Comparison of ENCODE assay signal across 9 cellular contexts in the genomic region with DNA sequence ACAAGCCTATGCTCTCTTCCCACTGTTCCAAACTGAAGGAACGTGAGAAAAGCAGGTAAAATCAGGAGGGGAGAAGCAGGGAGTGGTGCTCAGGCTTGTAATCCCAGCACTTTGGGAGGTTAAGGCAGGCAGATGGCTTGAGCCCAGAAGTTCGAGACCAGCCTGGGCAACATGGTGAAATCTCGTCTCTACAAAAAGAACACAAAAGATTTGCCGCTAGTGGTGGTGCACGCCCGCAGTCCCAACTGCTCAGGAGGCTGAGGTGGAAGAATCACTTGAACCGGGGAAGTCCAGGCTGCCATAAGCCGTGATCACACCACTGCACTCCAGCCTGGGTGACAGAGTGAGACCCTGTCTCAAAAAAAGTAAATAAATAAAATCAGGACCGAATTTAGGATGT. TPM values are rescaled to one million over a fixed set of nuclear protein-coding genes. Genes with fewer than 3 reads are reported as not detected.
DNase-seq lines count a peak whose midpoint lies in the region; ATAC-seq and TF ChIP-seq lines count a peak whose summit lies in the region.
"Had no signal": no experiment of that assay in that cellular context is flagged by ENCODE, and none has a peak within 500 bp of the region (broad histone marks: within the 10 kb centered on the region; RNA-seq: fewer than 3 reads in every experiment).

No MANE protein-coding gene starts in this region.

- H3K27me3 Mint-ChIP-seq in T-cell = no peaks in the 10 kb centered on the region

- H3K9ac ChIP-seq in HCT116 (ENCODE audit: low read length) = peak overlapping the region; percentile 95

- no peak overlapping the region for H2AFZ ChIP-seq in HCT116 (ENCODE audit: low read depth, low read length, poor library complexity, severe bottlenecking)

- no TSS peak for BruUV-seq in HCT116 (replicated peaks; lab: Mats Ljungman, UMichigan)

- H3K9me3 ChIP-seq in HCT116 (ENCODE audit: control insufficient read depth in 1 of 2, insufficient read depth in 1 of 2, low read depth in 1 of 2, low read length in 2 of 2) (no peaks in the 10 kb centered on the region; a peak in 1 of 4 replicates), esophagus muscularis mucosa (no peaks in the 10 kb centered on the region)

- peak overlapping the region; percentile 93 to 94 for H3K27ac Mint-ChIP-seq in T-cell

- peaks cover 46 to 64% (median 61%) of the 10 kb centered on the region in 3 donors for H3K4me1 Mint-ChIP-seq in T-cell

- H3K36me3 Mint-ChIP-seq in T-cell = peaks cover 16% of the 10 kb centered on the region

- H3K9me2 ChIP-seq in HCT116 (ENCODE audit: insufficient read depth) = no peaks in the 10 kb centered on the region

- peaks cover 15% of the 10 kb centered on the region for H3K79me2 ChIP-seq in HCT116 (ENCODE audit: insufficient read depth, low read length)

- DNase-seq in HCT116 (ENCODE audit: low read depth, low spot score) (no peak), T-cell (no peak), esophagus muscularis mucosa (ENCODE audit: extremely low spot score) (no peak), mesenteric fat pad (ENCODE audit: low spot score) (no peak), putamen (ENCODE audit: low spot score) (no peak)
- DNase-seq: NCI-H526 treated with DMSO at 0.1 percent for 48 hours had no signal

- CTCF ChIA-PET in HCT116 (lab: Charles Lee) (interaction anchor here (0.6 kb wide), 1 partner anchor 22 kb away, joined by 3 read pairs; no protein-coding TSS in a partner anchor), T-cell (lab: Charles Lee) (interaction anchor here (0.6 to 1.6 kb wide), 5 partner anchors 20 to 415 kb away, joined by 3 to 5 read pairs (median 4); no protein-coding TSS in a partner anchor)

- RAD21 ChIA-PET in HCT116 (lab: Charles Lee; ENCODE audit: low non-redundant PET in 1 of 2, low total read pairs in 2 of 2, uncharacterized antibody in 2 of 2, unreplicated experiment in 2 of 2) = no interaction called here

- intact Hi-C loops in HCT116 (cut with micrococcal nuclease) = no loop called here
- intact Hi-C loops in esophagus muscularis mucosa (cut with DNase I) = no loop called here

- peaks cover 3 to 9% of the 10 kb centered on the region in 2 experiments; a peak in 3 of 4 replicates for H3K36me3 ChIP-seq in HCT116 (ENCODE audit: control insufficient read depth in 1 of 2, insufficient read depth in 2 of 2, low read length in 2 of 2)
- H3K36me3 ChIP-seq in esophagus muscularis mucosa = peaks cover 0 to 8% (median 2%) of the 10 kb centered on the region in 4 donors

- H3K4me1 ChIP-seq in HCT116 (ENCODE audit: control insufficient read depth in 1 of 2, insufficient read depth in 2 of 2, low read length in 2 of 2) (peaks cover 16 to 33% of the 10 kb centered on the region in 2 experiments), esophagus muscularis mucosa (peaks cover 11 to 25% (median 21%) of the 10 kb centered on the region in 4 donors)

- peak overlapping the region; percentile 93 for H3K4me2 ChIP-seq in HCT116 (ENCODE audit: low read length)

- peaks cover 3 to 6% (median 4%) of the 10 kb centered on the region in 3 donors for H3K9me3 Mint-ChIP-seq in T-cell

- POLR2A ChIA-PET in HCT116 (lab: Charles Lee) (interaction anchor here (1.2 to 5.8 kb wide), 5 partner anchors 10 to 42 kb away, joined by 3 to 163 read pairs (median 7); no protein-coding TSS in a partner anchor), T-cell (lab: Charles Lee) (interaction anchor here (0.6 to 2.2 kb wide), 6 partner anchors 24 to 370 kb away, joined by 3 to 6 read pairs (median 3); no protein-coding TSS in a partner anchor)

- H3K4me3 Mint-ChIP-seq in T-cell = peak overlapping the region; percentile 91 to 96 (median 94)

- no peak for TF ChIP-seq RAD21 in HCT116 (IDR thresholded peaks at IDR 0.05; ENCODE audit: low read depth)

- ATAC-seq in HCT116 (no peak), T-cell (replicated peaks in 1 of 4) (no peak), GM19452 (IDR thresholded peaks at IDR 0.05; ENCODE audit: unreplicated experiment) (no peak)
- ATAC-seq: GM12878 had no signal

- WGBS in esophagus muscularis mucosa = 84% methylated on average over 9 of the region's 9 CpGs

- H3K4me3 ChIP-seq in HCT116 (replicated peaks in 1 of 2; ENCODE audit: low read depth in 1 of 2, low read length in 2 of 2) = peak overlapping the region in 1 of 2 experiments; percentile 94; a peak in 2 of 4 replicates
- H3K4me3 ChIP-seq in esophagus muscularis mucosa = peak overlapping the region; percentile 73 to 97 (median 92)
- no peak overlapping the region for H3K4me3 ChIP-seq in skin epidermis
- H3K4me3 ChIP-seq: GM12878 had no signal

- H3K27me3 ChIP-seq in HCT116 (ENCODE audit: insufficient read depth, low read length) = no peaks in the 10 kb centered on the region
- H3K27me3 ChIP-seq in esophagus muscularis mucosa = no peaks in the 10 kb centered on the region

- no peak for TF ChIP-seq EP300 in esophagus muscularis mucosa (IDR thresholded peaks at IDR 0.05)

- TF ChIP-seq CTCF in HCT116 (IDR thresholded peaks at IDR 0.05 in 2 of 3, conservative IDR thresholded peaks at IDR 0.05 in 1 of 3; ENCODE audit: borderline replicate concordance in 1 of 3, insufficient read depth in 1 of 3, low read depth in 2 of 3, low read length in 2 of 3) (no peak), esophagus muscularis mucosa (IDR thresholded peaks at IDR 0.05) (no peak)

- H3K27ac ChIP-seq in HCT116 (ENCODE audit: low read depth, low read length) (no peak overlapping the region), esophagus muscularis mucosa (replicated peaks in 1 of 4) (peak overlapping the region; percentile 88 to 96 (median 94)), skin epidermis (peak overlapping the region in 14 of 21 experiments; percentile 86 to 100 (median 98))

- TF ChIP-seq POLR2A in HCT116 (IDR thresholded peaks at IDR 0.05; ENCODE audit: borderline replicate concordance, extremely low read depth, insufficient read depth, insufficient read length) = no peak
- TF ChIP-seq POLR2A in esophagus muscularis mucosa (IDR thresholded peaks at IDR 0.05; ENCODE audit: low read depth) = no peak

- no peaks in the 10 kb centered on the region for H4K20me1 ChIP-seq in HCT116 (ENCODE audit: insufficient read depth)

TF ChIP-seq in HCT116, 20 proteins besides CTCF, POLR2A, EP300 and RAD21 (continues in another document):
- TF ChIP-seq TCF7L2 (IDR thresholded peaks at IDR 0.05; ENCODE audit: borderline replicate concordance, extremely low read depth, insufficient read depth, insufficient read length) = no peak
- no peak for TF ChIP-seq CBX3 (IDR thresholded peaks at IDR 0.05; ENCODE audit: low read depth)
- TF ChIP-seq, protein P1, sequence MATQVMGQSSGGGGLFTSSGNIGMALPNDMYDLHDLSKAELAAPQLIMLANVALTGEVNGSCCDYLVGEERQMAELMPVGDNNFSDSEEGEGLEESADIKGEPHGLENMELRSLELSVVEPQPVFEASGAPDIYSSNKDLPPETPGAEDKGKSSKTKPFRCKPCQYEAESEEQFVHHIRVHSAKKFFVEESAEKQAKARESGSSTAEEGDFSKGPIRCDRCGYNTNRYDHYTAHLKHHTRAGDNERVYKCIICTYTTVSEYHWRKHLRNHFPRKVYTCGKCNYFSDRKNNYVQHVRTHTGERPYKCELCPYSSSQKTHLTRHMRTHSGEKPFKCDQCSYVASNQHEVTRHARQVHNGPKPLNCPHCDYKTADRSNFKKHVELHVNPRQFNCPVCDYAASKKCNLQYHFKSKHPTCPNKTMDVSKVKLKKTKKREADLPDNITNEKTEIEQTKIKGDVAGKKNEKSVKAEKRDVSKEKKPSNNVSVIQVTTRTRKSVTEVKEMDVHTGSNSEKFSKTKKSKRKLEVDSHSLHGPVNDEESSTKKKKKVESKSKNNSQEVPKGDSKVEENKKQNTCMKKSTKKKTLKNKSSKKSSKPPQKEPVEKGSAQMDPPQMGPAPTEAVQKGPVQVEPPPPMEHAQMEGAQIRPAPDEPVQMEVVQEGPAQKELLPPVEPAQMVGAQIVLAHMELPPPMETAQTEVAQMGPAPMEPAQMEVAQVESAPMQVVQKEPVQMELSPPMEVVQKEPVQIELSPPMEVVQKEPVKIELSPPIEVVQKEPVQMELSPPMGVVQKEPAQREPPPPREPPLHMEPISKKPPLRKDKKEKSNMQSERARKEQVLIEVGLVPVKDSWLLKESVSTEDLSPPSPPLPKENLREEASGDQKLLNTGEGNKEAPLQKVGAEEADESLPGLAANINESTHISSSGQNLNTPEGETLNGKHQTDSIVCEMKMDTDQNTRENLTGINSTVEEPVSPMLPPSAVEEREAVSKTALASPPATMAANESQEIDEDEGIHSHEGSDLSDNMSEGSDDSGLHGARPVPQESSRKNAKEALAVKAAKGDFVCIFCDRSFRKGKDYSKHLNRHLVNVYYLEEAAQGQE (IDR thresholded peaks at IDR 0.05; ENCODE audit: low read depth) = no peak
- no peak for TF ChIP-seq SIN3A (IDR thresholded peaks at IDR 0.05; ENCODE audit: low read depth)
- TF ChIP-seq ELF1 (IDR thresholded peaks at IDR 0.05; ENCODE audit: borderline replicate concordance, low read depth) = no peak
- TF ChIP-seq YY1 (IDR thresholded peaks at IDR 0.05; ENCODE audit: extremely low read depth, insufficient replicate concordance, low read depth, low read length) = no peak
- TF ChIP-seq SRF (IDR thresholded peaks at IDR 0.05; ENCODE audit: low read depth) = no peak
- TF ChIP-seq, protein P2, sequence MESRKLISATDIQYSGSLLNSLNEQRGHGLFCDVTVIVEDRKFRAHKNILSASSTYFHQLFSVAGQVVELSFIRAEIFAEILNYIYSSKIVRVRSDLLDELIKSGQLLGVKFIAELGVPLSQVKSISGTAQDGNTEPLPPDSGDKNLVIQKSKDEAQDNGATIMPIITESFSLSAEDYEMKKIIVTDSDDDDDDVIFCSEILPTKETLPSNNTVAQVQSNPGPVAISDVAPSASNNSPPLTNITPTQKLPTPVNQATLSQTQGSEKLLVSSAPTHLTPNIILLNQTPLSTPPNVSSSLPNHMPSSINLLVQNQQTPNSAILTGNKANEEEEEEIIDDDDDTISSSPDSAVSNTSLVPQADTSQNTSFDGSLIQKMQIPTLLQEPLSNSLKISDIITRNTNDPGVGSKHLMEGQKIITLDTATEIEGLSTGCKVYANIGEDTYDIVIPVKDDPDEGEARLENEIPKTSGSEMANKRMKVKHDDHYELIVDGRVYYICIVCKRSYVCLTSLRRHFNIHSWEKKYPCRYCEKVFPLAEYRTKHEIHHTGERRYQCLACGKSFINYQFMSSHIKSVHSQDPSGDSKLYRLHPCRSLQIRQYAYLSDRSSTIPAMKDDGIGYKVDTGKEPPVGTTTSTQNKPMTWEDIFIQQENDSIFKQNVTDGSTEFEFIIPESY (IDR thresholded peaks at IDR 0.05; ENCODE audit: extremely low read depth, insufficient replicate concordance, low read length) = no peak
- no peak for TF ChIP-seq JUND (IDR thresholded peaks at IDR 0.05)

RNA-seq across cellular contexts. Expression of a gene that starts 1.3 kb away (rescaled TPM):
- total RNA-seq in HCT116 (2021; ENCODE audit: unreplicated experiment) (2,677 TPM), T-cell (1,000 to 10,000 TPM; 1,423 to 1,890 (median 1,689) TPM), esophagus muscularis mucosa (1,000 to 10,000 TPM; 1,300 to 2,755 (median 1,711) TPM), mesenteric fat pad (1,485 TPM)
- 4,398 and 5,903 TPM in 2 replicates for polyA plus RNA-seq in HCT116 (2012)

RNA-seq across cellular contexts. Expression of a gene that starts 23.3 kb away (rescaled TPM):
- 4.6 TPM for total RNA-seq in HCT116 (2021; ENCODE audit: unreplicated experiment)
- polyA plus RNA-seq in HCT116 (2012) = 3.1 and 4.9 TPM in 2 replicates
- total RNA-seq in T-cell = 100 to 1,000 TPM in 3 of 5 donors, 10 to 100 TPM in 2; 77.3 to 219 (median 106) TPM
- 1 to 10 TPM; 1.2 to 3.0 (median 2.1) TPM for total RNA-seq in esophagus muscularis mucosa
- 6.3 TPM for total RNA-seq in mesenteric fat pad

Comparison
In these comparisons a context has a peak if more than half of its experiments do, and no peak if none do; other contexts are left out.
1. H3K4me3 ChIP-seq: peak in esophagus muscularis mucosa (4 of 4); none in skin epidermis (0 of 7).
2. RNA of a gene that starts 23.3 kb away (total RNA-seq): 77.3 to 219 TPM in T-cell; 6.3 TPM in mesenteric fat pad (single experiment), 4.6 TPM in HCT116 (single experiment) and 1.2 to 3.0 TPM in esophagus muscularis mucosa; every median in the first group is over 10 times any median in the second.